Comparison of ENCODE assay signal across 9 cellular contexts in genomic region chr12:32455607-32456063, GRCh38. TPM values are rescaled to one million over a fixed set of nuclear protein-coding genes. Genes with fewer than 3 reads are reported as not detected.
DNase-seq lines count a peak whose midpoint lies in the region; ATAC-seq, FAIRE-seq and TF ChIP-seq lines count a peak whose summit lies in the region.
"Had no signal": no experiment of that assay in that cellular context is flagged by ENCODE, and none has a peak within 500 bp of the region (broad histone marks: within the 10 kb centered on the region; RNA-seq: fewer than 3 reads in every experiment).

No MANE protein-coding gene starts in this region.

- H2AFZ ChIP-seq in K562 (ENCODE audit: low read depth, low read length), result 0 out of 2 replicates have a peak overlapping the region, but pooled peaks have one; percentile 10

- H3K9ac ChIP-seq in K562 (ENCODE audit: insufficient read depth in 1 of 2, low read depth in 2 of 2, low read length in 2 of 2), result no peak overlapping the region

- no TSS peak for BruUV-seq in K562 (replicated peaks; lab: Mats Ljungman, UMichigan)

- H3K4me2 ChIP-seq in K562 (ENCODE audit: insufficient read depth, low read length), result no peak overlapping the region

- no peaks in the 10 kb centered on the region for H4K20me1 ChIP-seq in K562 (replicated peaks; ENCODE audit: control insufficient read depth, insufficient read depth, low read length)

- no peaks in the 10 kb centered on the region for H3K9me3 ChIP-seq in K562 (replicated peaks; ENCODE audit: control insufficient read depth, insufficient read depth, low read depth, low read length)

- H3K4me1 ChIP-seq in K562 (replicated peaks in 1 of 2; ENCODE audit: control insufficient read depth in 2 of 2, insufficient read depth in 2 of 2, low read length in 2 of 2), result no peaks in the 10 kb centered on the region

- no peaks in the 10 kb centered on the region for H3K9me3 Mint-ChIP-seq in HFFc6
- H3K9me3 Mint-ChIP-seq: central memory CD8-positive, alpha-beta T cell had no signal

- in situ Hi-C loops in G401 (cut with HindIII; ENCODE audit: low sequenced_read_pairs), result no loop called here
- in situ Hi-C loops in K562 (cut with MboI), result loop anchor here (5.0 to 10.0 kb wide), 2 partner anchors 212 to 1569 kb away; partner anchors contain the start of gene ALG10

- WGBS in K562 (ENCODE audit: insufficient coverage, low coverage, missing lambda C conversion rate), result 0% methylated on average over 1 of the region's 1 CpG

- H3K36me3 Mint-ChIP-seq in HFFc6 (ENCODE audit: low read depth), result no peaks in the 10 kb centered on the region

- no peak for FAIRE-seq in K562 (lab: Jason Lieb, UNC)

- intact Hi-C loops in K562 (cut with micrococcal nuclease), result loop anchor here (1.0 to 10.0 kb wide), 6 partner anchors 88 to 1569 kb away; partner anchors contain the start of genes ALG10 and YARS2

- no peak for TF ChIP-seq EP300 in K562 (IDR thresholded peaks at IDR 0.05; ENCODE audit: low read length)

- ATAC-seq in K562, result peak; percentile 54; the same call in 1 of the 3 replicates

- H3K36me3 ChIP-seq in K562 (ENCODE audit: control insufficient read depth, insufficient read depth, low read length) (no peaks in the 10 kb centered on the region), H7 (replicated peaks; ENCODE audit: control insufficient read depth, insufficient read depth, low read length) (no peaks in the 10 kb centered on the region)

- DNase-seq in G401 (ENCODE audit: low spot score), result peak; percentile 60
- DNase-seq in HFFc6, result peak; percentile 69
- peak; percentile 46 for DNase-seq in NCI-H446 treated with DMSO at 0.1 percent for 48 hours (lab: John Stamatoyannopoulos, UW)
- DNase-seq in K562 (ENCODE audit: extremely low read depth in 1 of 4, low spot score in 3 of 4), result peak; percentile 31 to 62 (median 39)
- peak; percentile 45 for DNase-seq in iPS-NIHi11 (ENCODE audit: low spot score)
- DNase-seq in smooth muscle cell of the brain vasculature (ENCODE audit: low read depth, low spot score), result peak; percentile 64
- no peak for DNase-seq in H7
- no peak for DNase-seq in HPDE6-E6E7 (ENCODE audit: extremely low spot score)

- no peak overlapping the region for H3K27ac ChIP-seq in K562 (ENCODE audit: extremely low read depth, low read depth, low read length)

- peak overlapping the region; percentile 74 for H3K4me3 Mint-ChIP-seq in HFFc6
- H3K4me3 Mint-ChIP-seq: central memory CD8-positive, alpha-beta T cell had no signal

- no peaks in the 10 kb centered on the region for H3K79me2 ChIP-seq in K562 (ENCODE audit: control insufficient read depth, insufficient read depth, low read length)

- peaks cover 39% of the 10 kb centered on the region for H3K4me1 Mint-ChIP-seq in HFFc6 (ENCODE audit: low read depth)
- H3K4me1 Mint-ChIP-seq: central memory CD8-positive, alpha-beta T cell had no signal

- POLR2A ChIA-PET in K562 (lab: Yijun Ruan, JAX), result interaction anchor here (1.3 kb wide), 1 partner anchor 300 kb away, joined by 4 read pairs; no protein-coding TSS in a partner anchor

- no peak overlapping the region for H3K27ac Mint-ChIP-seq in HFFc6

- TF ChIP-seq RAD21 in K562 (CRISPR knock-in tag; conservative IDR thresholded peaks at IDR 0.05 in 1 of 2, IDR thresholded peaks at IDR 0.05 in 1 of 2), result peak; percentile 82 to 85

- H3K4me3 ChIP-seq in K562 (no peak overlapping the region), H7 (ENCODE audit: insufficient read depth, low read depth, low read length) (no peak overlapping the region)

- no peak for TF ChIP-seq POLR2A in K562 (conservative IDR thresholded peaks at IDR 0.05)

- CTCF ChIA-PET in K562 (lab: Yijun Ruan, JAX; ENCODE audit: low intra/inter-chr PET ratio), result interaction anchor here (0.6 to 1.2 kb wide), 4 partner anchors 69 to 1567 kb away, joined by 5 to 8 read pairs (median 6); partner anchors contain the start of genes ALG10 and YARS2

- TF ChIP-seq CTCF in HFFc6 (IDR thresholded peaks at IDR 0.05) (peak; percentile 88), K562 (IDR thresholded peaks at IDR 0.05 in 2 of 3, conservative IDR thresholded peaks at IDR 0.05 in 1 of 3; ENCODE audit: insufficient read depth in 2 of 3, low read depth in 1 of 3, low read length in 3 of 3) (peak; percentile 35 to 78 (median 51); a peak in 4 of 6 replicates)

- H3K27me3 ChIP-seq in K562 (ENCODE audit: control insufficient read depth in 2 of 2, insufficient read depth in 2 of 2, low read length in 2 of 2) (peaks cover 0 to 2% of the 10 kb centered on the region in 2 experiments; a peak in 1 of 5 replicates), H7 (ENCODE audit: control insufficient read depth, insufficient read depth, low read length) (no peaks in the 10 kb centered on the region)

- no peaks in the 10 kb centered on the region for H3K9me1 ChIP-seq in K562 (ENCODE audit: control insufficient read depth, insufficient read depth, low read length)

- H3K27me3 Mint-ChIP-seq in HFFc6 (ENCODE audit: insufficient read depth), result no peaks in the 10 kb centered on the region

TF ChIP-seq in K562, 482 proteins besides CTCF, POLR2A, EP300 and RAD21:
- TF ChIP-seq SMC3 (conservative IDR thresholded peaks at IDR 0.05; ENCODE audit: insufficient read depth, low read depth, low read length), result peak; percentile 52
- no peak for TF ChIP-seq SIX5 (IDR thresholded peaks at IDR 0.05; ENCODE audit: borderline replicate concordance in 1 of 2, insufficient read depth in 1 of 2, low read depth in 1 of 2, low read length in 2 of 2)
- TF ChIP-seq DEAF1 (CRISPR knock-in tag; IDR thresholded peaks at IDR 0.05), result peak; percentile 79
TF ChIP-seq in K562: peak in this region for 2.

RNA-seq across cellular contexts. Expression of gene FGD4, which starts 56.3 kb away (rescaled TPM):
- 0.61 and 1.9 TPM in 2 replicates for total RNA-seq in G401 (2014; rRNA removed; shearing (Covaris generic))
- total RNA-seq in HFFc6 (2021; fragmentation: NEBNext Ultra II Directional; extraction: Animal tissue kit (Norgen Biotek cat#: 25700)), result 1 to 10 TPM; 1.9 to 5.6 (median 4.8) TPM
- 0.88 and 1.0 TPM in 2 replicates for total RNA-seq in K562 (2011; cell fraction: chromatin; rRNA removed; ENCODE audit: low replicate concordance)
- 0.26 and 0.33 TPM in 2 replicates for total RNA-seq in K562 (2011; cell fraction: nucleolus; rRNA removed)
- 0.22 and 0.76 TPM in 2 replicates for total RNA-seq in K562 (2011; cell fraction: nucleoplasm; rRNA removed)
- total RNA-seq in K562 (2014; rRNA removed) (0.05 and 0.78 TPM in 2 replicates), K562 (2014; rRNA removed; fragmentation: Illumina TruSeq; extraction: Trizol) (0.35 and 0.51 TPM in 2 replicates), K562 (2015; rRNA removed; fragmentation: Illumina TruSeq; extraction: Trizol) (0.19 and 0.36 TPM in 2 replicates), K562 (2021) (0.22 and 0.83 TPM in 2 replicates)
- polyA plus RNA-seq in K562 (2011; rRNA removed) (0.46 and 1.2 TPM in 2 replicates), K562 (2014; fragmentation: Illumina TruSeq; extraction: Trizol) (0.21 and 0.27 TPM in 2 replicates), K562 (2014; fragmentation: Nextera tagmentation; extraction: Ambion mirVana) (under 1 TPM; 0.08 to 0.10 TPM), K562 (2014; rRNA removed) (0.03 and 0.44 TPM in 2 replicates)
- polyA plus RNA-seq in K562 (2011; cell fraction: cytosol; rRNA removed), result 0.16 and 0.34 TPM in 2 replicates
- 0.20 and 1.1 TPM in 2 replicates for polyA plus RNA-seq in K562 (2011; cell fraction: nucleus; rRNA removed)
- 0.14 and 0.22 TPM in 2 replicates for polyA plus RNA-seq in K562 (2012)
- 1.1 and 4.9 TPM in 2 replicates for polyA minus RNA-seq in K562 (2011; rRNA and poly(A)+ RNA removed)
- 1.9 TPM in 1 of 2 replicates, not detected in the other for polyA minus RNA-seq in K562 (2011; cell fraction: cytosol; rRNA and poly(A)+ RNA removed)
- 0.13 and 2.7 TPM in 2 replicates for polyA minus RNA-seq in K562 (2011; cell fraction: nucleus; rRNA and poly(A)+ RNA removed)
- 24.0 and 36.5 TPM in 2 replicates for total RNA-seq in H7 (2014; rRNA removed; shearing (Covaris generic))

Comparison
In these comparisons a context has a peak if more than half of its experiments do, and no peak if none do; other contexts are left out.
1. DNase-seq: peak in G401 (single experiment), HFFc6 (single experiment), NCI-H446 treated with DMSO at 0.1 percent for 48 hours (single experiment), K562 (4 of 4), iPS-NIHi11 (single experiment) and smooth muscle cell of the brain vasculature (single experiment); none in H7 (single experiment) and HPDE6-E6E7 (single experiment).